ENCODE assay signal across 1 cellular context in genomic region chr7:74059681-74060588, GRCh38.
TF ChIP-seq lines count a peak whose summit lies in the region.

No MANE protein-coding gene starts in this region.

TF ChIP-seq in HepG2, 621 proteins besides CTCF, POLR2A, EP300 and RAD21 (continued from another document):
- TF ChIP-seq, protein P1, sequence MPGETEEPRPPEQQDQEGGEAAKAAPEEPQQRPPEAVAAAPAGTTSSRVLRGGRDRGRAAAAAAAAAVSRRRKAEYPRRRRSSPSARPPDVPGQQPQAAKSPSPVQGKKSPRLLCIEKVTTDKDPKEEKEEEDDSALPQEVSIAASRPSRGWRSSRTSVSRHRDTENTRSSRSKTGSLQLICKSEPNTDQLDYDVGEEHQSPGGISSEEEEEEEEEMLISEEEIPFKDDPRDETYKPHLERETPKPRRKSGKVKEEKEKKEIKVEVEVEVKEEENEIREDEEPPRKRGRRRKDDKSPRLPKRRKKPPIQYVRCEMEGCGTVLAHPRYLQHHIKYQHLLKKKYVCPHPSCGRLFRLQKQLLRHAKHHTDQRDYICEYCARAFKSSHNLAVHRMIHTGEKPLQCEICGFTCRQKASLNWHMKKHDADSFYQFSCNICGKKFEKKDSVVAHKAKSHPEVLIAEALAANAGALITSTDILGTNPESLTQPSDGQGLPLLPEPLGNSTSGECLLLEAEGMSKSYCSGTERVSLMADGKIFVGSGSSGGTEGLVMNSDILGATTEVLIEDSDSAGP (CRISPR knock-in tag; IDR thresholded peaks at IDR 0.05; ENCODE audit: borderline replicate concordance), result peak; percentile 32; the same call in 1 of the 2 replicates
- 0 out of 2 replicates have a peak, but pooled peaks have one; percentile 8 for TF ChIP-seq SAP130 (CRISPR knock-in tag; IDR thresholded peaks at IDR 0.05; ENCODE audit: low read depth)
- no peak for TF ChIP-seq ZNF253 (CRISPR knock-in tag; IDR thresholded peaks at IDR 0.05; ENCODE audit: borderline replicate concordance)
- 0 out of 2 replicates have a peak, but pooled peaks have one; percentile 14 for TF ChIP-seq MAX (IDR thresholded peaks at IDR 0.05)
- no peak for TF ChIP-seq ZNF160 (CRISPR knock-in tag; IDR thresholded peaks at IDR 0.05)
- TF ChIP-seq FOXJ3 (CRISPR knock-in tag; IDR thresholded peaks at IDR 0.05; ENCODE audit: borderline replicate concordance), result no peak
- no peak for TF ChIP-seq CEBPG (CRISPR knock-in tag; IDR thresholded peaks at IDR 0.05)
- TF ChIP-seq CCDC6 (CRISPR knock-in tag; IDR thresholded peaks at IDR 0.05), result peak; percentile 62; the same call in 1 of the 2 replicates
- TF ChIP-seq, protein P2, sequence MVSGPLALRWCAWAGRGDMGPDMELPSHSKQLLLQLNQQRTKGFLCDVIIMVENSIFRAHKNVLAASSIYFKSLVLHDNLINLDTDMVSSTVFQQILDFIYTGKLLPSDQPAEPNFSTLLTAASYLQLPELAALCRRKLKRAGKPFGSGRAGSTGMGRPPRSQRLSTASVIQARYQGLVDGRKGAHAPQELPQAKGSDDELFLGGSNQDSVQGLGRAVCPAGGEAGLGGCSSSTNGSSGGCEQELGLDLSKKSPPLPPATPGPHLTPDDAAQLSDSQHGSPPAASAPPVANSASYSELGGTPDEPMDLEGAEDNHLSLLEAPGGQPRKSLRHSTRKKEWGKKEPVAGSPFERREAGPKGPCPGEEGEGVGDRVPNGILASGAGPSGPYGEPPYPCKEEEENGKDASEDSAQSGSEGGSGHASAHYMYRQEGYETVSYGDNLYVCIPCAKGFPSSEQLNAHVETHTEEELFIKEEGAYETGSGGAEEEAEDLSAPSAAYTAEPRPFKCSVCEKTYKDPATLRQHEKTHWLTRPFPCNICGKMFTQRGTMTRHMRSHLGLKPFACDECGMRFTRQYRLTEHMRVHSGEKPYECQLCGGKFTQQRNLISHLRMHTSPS (CRISPR knock-in tag; IDR thresholded peaks at IDR 0.05; ENCODE audit: low read depth), result no peak
- peak; percentile 26 for TF ChIP-seq ZFP36 (IDR thresholded peaks at IDR 0.05; ENCODE audit: borderline replicate concordance, low read depth, low read length, partially characterized antibody)
- TF ChIP-seq PITX1 (CRISPR knock-in tag; IDR thresholded peaks at IDR 0.05), result peak; percentile 40; the same call in 1 of the 2 replicates
- 0 out of 2 replicates have a peak, but pooled peaks have one; percentile 37 for TF ChIP-seq BORCS8-MEF2B (CRISPR knock-in tag; IDR thresholded peaks at IDR 0.05)
- TF ChIP-seq ZBTB7A (CRISPR knock-in tag; IDR thresholded peaks at IDR 0.05), result no peak
- TF ChIP-seq, protein P3, sequence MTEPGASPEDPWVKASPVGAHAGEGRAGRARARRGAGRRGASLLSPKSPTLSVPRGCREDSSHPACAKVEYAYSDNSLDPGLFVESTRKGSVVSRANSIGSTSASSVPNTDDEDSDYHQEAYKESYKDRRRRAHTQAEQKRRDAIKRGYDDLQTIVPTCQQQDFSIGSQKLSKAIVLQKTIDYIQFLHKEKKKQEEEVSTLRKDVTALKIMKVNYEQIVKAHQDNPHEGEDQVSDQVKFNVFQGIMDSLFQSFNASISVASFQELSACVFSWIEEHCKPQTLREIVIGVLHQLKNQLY (CRISPR knock-in tag; IDR thresholded peaks at IDR 0.05), result no peak
- 0 out of 2 replicates have a peak, but pooled peaks have one; percentile 13 for TF ChIP-seq ZBTB38 (CRISPR knock-in tag; IDR thresholded peaks at IDR 0.05)
- TF ChIP-seq, protein P4, sequence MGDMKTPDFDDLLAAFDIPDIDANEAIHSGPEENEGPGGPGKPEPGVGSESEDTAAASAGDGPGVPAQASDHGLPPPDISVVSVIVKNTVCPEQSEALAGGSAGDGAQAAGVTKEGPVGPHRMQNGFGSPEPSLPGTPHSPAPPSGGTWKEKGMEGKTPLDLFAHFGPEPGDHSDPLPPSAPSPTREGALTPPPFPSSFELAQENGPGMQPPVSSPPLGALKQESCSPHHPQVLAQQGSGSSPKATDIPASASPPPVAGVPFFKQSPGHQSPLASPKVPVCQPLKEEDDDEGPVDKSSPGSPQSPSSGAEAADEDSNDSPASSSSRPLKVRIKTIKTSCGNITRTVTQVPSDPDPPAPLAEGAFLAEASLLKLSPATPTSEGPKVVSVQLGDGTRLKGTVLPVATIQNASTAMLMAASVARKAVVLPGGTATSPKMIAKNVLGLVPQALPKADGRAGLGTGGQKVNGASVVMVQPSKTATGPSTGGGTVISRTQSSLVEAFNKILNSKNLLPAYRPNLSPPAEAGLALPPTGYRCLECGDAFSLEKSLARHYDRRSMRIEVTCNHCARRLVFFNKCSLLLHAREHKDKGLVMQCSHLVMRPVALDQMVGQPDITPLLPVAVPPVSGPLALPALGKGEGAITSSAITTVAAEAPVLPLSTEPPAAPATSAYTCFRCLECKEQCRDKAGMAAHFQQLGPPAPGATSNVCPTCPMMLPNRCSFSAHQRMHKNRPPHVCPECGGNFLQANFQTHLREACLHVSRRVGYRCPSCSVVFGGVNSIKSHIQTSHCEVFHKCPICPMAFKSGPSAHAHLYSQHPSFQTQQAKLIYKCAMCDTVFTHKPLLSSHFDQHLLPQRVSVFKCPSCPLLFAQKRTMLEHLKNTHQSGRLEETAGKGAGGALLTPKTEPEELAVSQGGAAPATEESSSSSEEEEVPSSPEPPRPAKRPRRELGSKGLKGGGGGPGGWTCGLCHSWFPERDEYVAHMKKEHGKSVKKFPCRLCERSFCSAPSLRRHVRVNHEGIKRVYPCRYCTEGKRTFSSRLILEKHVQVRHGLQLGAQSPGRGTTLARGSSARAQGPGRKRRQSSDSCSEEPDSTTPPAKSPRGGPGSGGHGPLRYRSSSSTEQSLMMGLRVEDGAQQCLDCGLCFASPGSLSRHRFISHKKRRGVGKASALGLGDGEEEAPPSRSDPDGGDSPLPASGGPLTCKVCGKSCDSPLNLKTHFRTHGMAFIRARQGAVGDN (CRISPR knock-in tag; IDR thresholded peaks at IDR 0.05), result peak; percentile 56
- no peak for TF ChIP-seq ZNF546 (CRISPR knock-in tag; conservative IDR thresholded peaks at IDR 0.05)
- TF ChIP-seq, protein P5, sequence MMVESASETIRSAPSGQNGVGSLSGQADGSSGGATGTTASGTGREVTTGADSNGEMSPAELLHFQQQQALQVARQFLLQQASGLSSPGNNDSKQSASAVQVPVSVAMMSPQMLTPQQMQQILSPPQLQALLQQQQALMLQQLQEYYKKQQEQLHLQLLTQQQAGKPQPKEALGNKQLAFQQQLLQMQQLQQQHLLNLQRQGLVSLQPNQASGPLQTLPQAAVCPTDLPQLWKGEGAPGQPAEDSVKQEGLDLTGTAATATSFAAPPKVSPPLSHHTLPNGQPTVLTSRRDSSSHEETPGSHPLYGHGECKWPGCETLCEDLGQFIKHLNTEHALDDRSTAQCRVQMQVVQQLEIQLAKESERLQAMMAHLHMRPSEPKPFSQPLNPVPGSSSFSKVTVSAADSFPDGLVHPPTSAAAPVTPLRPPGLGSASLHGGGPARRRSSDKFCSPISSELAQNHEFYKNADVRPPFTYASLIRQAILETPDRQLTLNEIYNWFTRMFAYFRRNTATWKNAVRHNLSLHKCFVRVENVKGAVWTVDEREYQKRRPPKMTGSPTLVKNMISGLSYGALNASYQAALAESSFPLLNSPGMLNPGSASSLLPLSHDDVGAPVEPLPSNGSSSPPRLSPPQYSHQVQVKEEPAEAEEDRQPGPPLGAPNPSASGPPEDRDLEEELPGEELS (CRISPR knock-in tag; IDR thresholded peaks at IDR 0.05), result no peak
- no peak for TF ChIP-seq PTBP1 (IDR thresholded peaks at IDR 0.05; ENCODE audit: low read depth, low read length, poor library complexity, severe bottlenecking)
- TF ChIP-seq FOSL1 (CRISPR knock-in tag; IDR thresholded peaks at IDR 0.05; ENCODE audit: borderline replicate concordance), result no peak
- 0 out of 2 replicates have a peak, but pooled peaks have one; percentile 29 for TF ChIP-seq ZNF441 (CRISPR knock-in tag; IDR thresholded peaks at IDR 0.05; ENCODE audit: borderline replicate concordance)
- TF ChIP-seq SP4 (CRISPR knock-in tag; IDR thresholded peaks at IDR 0.05), result 0 out of 2 replicates have a peak, but pooled peaks have one; percentile 27
- TF ChIP-seq, protein P6, sequence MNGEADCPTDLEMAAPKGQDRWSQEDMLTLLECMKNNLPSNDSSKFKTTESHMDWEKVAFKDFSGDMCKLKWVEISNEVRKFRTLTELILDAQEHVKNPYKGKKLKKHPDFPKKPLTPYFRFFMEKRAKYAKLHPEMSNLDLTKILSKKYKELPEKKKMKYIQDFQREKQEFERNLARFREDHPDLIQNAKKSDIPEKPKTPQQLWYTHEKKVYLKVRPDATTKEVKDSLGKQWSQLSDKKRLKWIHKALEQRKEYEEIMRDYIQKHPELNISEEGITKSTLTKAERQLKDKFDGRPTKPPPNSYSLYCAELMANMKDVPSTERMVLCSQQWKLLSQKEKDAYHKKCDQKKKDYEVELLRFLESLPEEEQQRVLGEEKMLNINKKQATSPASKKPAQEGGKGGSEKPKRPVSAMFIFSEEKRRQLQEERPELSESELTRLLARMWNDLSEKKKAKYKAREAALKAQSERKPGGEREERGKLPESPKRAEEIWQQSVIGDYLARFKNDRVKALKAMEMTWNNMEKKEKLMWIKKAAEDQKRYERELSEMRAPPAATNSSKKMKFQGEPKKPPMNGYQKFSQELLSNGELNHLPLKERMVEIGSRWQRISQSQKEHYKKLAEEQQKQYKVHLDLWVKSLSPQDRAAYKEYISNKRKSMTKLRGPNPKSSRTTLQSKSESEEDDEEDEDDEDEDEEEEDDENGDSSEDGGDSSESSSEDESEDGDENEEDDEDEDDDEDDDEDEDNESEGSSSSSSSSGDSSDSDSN (CRISPR knock-in tag; IDR thresholded peaks at IDR 0.05), result peak; percentile 37; the same call in 1 of the 2 replicates
- no peak for TF ChIP-seq DNMT3B (CRISPR knock-in tag; conservative IDR thresholded peaks at IDR 0.05)
